1 cellular context compared by ENCODE assay signal in the genomic region with DNA sequence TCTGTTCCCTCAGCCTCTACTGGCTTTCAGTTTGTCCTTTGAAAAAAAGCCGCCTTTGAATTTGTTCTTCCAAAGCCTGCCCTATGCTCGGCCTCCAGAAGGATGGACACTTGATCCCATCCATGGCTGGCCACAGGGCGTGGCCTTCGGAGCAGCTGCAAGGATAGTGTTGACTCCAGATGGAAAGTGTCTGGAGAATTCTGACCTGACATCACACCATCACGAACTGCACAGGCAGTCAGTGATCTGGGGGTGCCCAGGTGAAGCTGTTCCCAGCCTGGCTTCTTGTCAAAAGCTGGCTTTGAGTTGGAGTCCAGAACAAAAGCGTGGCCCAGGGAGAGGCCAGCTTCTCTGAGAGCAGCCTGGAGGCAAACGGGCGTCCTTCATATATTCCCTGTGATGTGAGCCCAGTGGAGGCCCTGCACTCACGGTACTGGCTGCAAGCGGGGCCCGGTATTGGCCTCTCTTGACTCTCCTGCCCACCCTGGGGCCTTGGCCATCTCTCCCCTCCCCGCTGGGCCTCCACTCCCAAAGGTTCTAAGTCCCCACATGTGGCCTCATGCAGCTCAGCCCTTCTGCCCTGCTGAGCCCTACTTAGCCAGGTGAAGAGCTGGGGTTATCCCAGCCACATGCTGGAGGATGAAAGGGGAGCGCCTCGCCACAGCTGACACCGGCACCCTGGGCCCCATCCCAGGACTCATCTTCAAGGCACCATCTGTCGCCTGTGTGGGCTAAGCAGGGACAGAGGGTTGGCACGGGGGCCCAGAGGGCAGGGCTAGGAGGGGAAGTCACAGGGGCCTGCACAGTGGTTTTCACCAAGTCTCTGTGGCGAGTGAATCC.
TF ChIP-seq lines count a peak whose summit lies in the region.

No MANE protein-coding gene starts in this region.

TF ChIP-seq in IMR-90, 13 proteins besides CTCF, POLR2A, EP300 and RAD21 (continued from another document):
- TF ChIP-seq ELK1 (IDR thresholded peaks at IDR 0.05; ENCODE audit: borderline replicate concordance, low read depth, low read length) (no peak), CHD1 (IDR thresholded peaks at IDR 0.05; ENCODE audit: low read depth, low read length) (no peak)
- TF ChIP-seq, protein P1, sequence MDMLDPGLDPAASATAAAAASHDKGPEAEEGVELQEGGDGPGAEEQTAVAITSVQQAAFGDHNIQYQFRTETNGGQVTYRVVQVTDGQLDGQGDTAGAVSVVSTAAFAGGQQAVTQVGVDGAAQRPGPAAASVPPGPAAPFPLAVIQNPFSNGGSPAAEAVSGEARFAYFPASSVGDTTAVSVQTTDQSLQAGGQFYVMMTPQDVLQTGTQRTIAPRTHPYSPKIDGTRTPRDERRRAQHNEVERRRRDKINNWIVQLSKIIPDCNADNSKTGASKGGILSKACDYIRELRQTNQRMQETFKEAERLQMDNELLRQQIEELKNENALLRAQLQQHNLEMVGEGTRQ (IDR thresholded peaks at IDR 0.05; ENCODE audit: low read depth, low read length): no peak
